ENCODE assay signal across 1 cellular context in the genomic region with DNA sequence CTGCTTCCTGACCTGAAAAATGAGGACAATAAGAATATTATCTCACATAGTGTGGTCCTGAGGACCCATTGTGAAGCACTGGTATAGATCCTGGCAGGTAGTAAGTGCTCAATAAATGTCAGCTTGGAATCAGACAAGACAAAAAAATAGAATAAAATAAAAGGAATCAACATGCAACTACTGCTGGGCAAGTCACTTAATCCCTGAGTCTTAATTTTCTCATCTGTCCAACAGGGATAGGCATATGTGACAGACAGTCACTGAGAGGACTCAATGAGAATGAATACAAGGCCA.
TF ChIP-seq lines count a peak whose summit lies in the region.

No MANE protein-coding gene starts in this region.

TF ChIP-seq in HepG2, 621 proteins besides CTCF, POLR2A, EP300 and RAD21 (continued from another document):
- TF ChIP-seq HMGXB4 (CRISPR knock-in tag; IDR thresholded peaks at IDR 0.05; ENCODE audit: borderline replicate concordance in 1 of 2, low read depth in 1 of 2) (0 out of 4 replicates have a peak, but pooled peaks of 1 of the 2 experiments have one; percentile 12), ZMYM3 (CRISPR knock-in tag; IDR thresholded peaks at IDR 0.05) (0 out of 2 replicates have a peak, but pooled peaks have one; percentile 48), ZNF512B (CRISPR knock-in tag; IDR thresholded peaks at IDR 0.05; ENCODE audit: borderline replicate concordance) (no peak), ASH2L (IDR thresholded peaks at IDR 0.05; ENCODE audit: insufficient read length, low read depth, low read length) (no peak), MED8 (CRISPR knock-in tag; IDR thresholded peaks at IDR 0.05; ENCODE audit: insufficient replicate concordance) (peak; percentile 31), ZKSCAN8 (CRISPR knock-in tag; IDR thresholded peaks at IDR 0.05; ENCODE audit: borderline replicate concordance) (no peak), ZBTB42 (CRISPR knock-in tag; IDR thresholded peaks at IDR 0.05) (0 out of 2 replicates have a peak, but pooled peaks have one; percentile 27), NBN (conservative IDR thresholded peaks at IDR 0.05) (no peak), GATA4 (IDR thresholded peaks at IDR 0.05; ENCODE audit: borderline replicate concordance, low read depth) (no peak), UBTF (CRISPR knock-in tag; IDR thresholded peaks at IDR 0.05) (no peak), NR2F2 (IDR thresholded peaks at IDR 0.05; ENCODE audit: borderline replicate concordance, low read depth) (no peak), SAFB2 (CRISPR knock-in tag; IDR thresholded peaks at IDR 0.05; ENCODE audit: borderline replicate concordance, low read depth) (no peak), ZNF281 (CRISPR knock-in tag; IDR thresholded peaks at IDR 0.05; ENCODE audit: borderline replicate concordance) (no peak), CBX1 (IDR thresholded peaks at IDR 0.05; ENCODE audit: low read depth) (no peak), SMAD9 (CRISPR knock-in tag; IDR thresholded peaks at IDR 0.05) (no peak), EZH2 (conservative IDR thresholded peaks at IDR 0.05; ENCODE audit: low read depth, low read length) (no peak), MXD1 (CRISPR knock-in tag; IDR thresholded peaks at IDR 0.05) (no peak), ZNF205 (CRISPR knock-in tag; IDR thresholded peaks at IDR 0.05) (peak; percentile 81; the same call in 1 of the 2 replicates), KLF15 (CRISPR knock-in tag; IDR thresholded peaks at IDR 0.05; ENCODE audit: borderline replicate concordance) (no peak), ZSCAN9 (CRISPR knock-in tag; IDR thresholded peaks at IDR 0.05; ENCODE audit: borderline replicate concordance) (0 out of 2 replicates have a peak, but pooled peaks have one; percentile 12), ZSCAN22 (CRISPR knock-in tag; IDR thresholded peaks at IDR 0.05) (0 out of 2 replicates have a peak, but pooled peaks have one; percentile 25), ERF (CRISPR knock-in tag; IDR thresholded peaks at IDR 0.05) (peak; percentile 17; the same call in 1 of the 2 replicates), ELF3 (CRISPR knock-in tag; IDR thresholded peaks at IDR 0.05) (0 out of 2 replicates have a peak, but pooled peaks have one; percentile 8), JUNB (CRISPR knock-in tag; IDR thresholded peaks at IDR 0.05; ENCODE audit: borderline replicate concordance) (no peak), ZNF232 (CRISPR knock-in tag; IDR thresholded peaks at IDR 0.05; ENCODE audit: borderline replicate concordance) (no peak), TCF12 (IDR thresholded peaks at IDR 0.05) (no peak), TCF12 (CRISPR knock-in tag; IDR thresholded peaks at IDR 0.05) (no peak), LCORL (IDR thresholded peaks at IDR 0.05) (no peak), LCORL (CRISPR knock-in tag; IDR thresholded peaks at IDR 0.05) (no peak), ZNF720 (CRISPR knock-in tag; IDR thresholded peaks at IDR 0.05) (no peak)
- TF ChIP-seq, protein P1, sequence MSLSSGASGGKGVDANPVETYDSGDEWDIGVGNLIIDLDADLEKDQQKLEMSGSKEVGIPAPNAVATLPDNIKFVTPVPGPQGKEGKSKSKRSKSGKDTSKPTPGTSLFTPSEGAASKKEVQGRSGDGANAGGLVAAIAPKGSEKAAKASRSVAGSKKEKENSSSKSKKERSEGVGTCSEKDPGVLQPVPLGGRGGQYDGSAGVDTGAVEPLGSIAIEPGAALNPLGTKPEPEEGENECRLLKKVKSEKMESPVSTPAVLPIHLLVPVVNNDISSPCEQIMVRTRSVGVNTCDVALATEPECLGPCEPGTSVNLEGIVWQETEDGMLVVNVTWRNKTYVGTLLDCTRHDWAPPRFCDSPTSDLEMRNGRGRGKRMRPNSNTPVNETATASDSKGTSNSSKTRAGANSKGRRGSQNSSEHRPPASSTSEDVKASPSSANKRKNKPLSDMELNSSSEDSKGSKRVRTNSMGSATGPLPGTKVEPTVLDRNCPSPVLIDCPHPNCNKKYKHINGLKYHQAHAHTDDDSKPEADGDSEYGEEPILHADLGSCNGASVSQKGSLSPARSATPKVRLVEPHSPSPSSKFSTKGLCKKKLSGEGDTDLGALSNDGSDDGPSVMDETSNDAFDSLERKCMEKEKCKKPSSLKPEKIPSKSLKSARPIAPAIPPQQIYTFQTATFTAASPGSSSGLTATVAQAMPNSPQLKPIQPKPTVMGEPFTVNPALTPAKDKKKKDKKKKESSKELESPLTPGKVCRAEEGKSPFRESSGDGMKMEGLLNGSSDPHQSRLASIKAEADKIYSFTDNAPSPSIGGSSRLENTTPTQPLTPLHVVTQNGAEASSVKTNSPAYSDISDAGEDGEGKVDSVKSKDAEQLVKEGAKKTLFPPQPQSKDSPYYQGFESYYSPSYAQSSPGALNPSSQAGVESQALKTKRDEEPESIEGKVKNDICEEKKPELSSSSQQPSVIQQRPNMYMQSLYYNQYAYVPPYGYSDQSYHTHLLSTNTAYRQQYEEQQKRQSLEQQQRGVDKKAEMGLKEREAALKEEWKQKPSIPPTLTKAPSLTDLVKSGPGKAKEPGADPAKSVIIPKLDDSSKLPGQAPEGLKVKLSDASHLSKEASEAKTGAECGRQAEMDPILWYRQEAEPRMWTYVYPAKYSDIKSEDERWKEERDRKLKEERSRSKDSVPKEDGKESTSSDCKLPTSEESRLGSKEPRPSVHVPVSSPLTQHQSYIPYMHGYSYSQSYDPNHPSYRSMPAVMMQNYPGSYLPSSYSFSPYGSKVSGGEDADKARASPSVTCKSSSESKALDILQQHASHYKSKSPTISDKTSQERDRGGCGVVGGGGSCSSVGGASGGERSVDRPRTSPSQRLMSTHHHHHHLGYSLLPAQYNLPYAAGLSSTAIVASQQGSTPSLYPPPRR (CRISPR knock-in tag; IDR thresholded peaks at IDR 0.05; ENCODE audit: borderline replicate concordance): 0 out of 2 replicates have a peak, but pooled peaks have one; percentile 4
- TF ChIP-seq, protein P2, sequence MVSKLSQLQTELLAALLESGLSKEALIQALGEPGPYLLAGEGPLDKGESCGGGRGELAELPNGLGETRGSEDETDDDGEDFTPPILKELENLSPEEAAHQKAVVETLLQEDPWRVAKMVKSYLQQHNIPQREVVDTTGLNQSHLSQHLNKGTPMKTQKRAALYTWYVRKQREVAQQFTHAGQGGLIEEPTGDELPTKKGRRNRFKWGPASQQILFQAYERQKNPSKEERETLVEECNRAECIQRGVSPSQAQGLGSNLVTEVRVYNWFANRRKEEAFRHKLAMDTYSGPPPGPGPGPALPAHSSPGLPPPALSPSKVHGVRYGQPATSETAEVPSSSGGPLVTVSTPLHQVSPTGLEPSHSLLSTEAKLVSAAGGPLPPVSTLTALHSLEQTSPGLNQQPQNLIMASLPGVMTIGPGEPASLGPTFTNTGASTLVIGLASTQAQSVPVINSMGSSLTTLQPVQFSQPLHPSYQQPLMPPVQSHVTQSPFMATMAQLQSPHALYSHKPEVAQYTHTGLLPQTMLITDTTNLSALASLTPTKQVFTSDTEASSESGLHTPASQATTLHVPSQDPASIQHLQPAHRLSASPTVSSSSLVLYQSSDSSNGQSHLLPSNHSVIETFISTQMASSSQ (IDR thresholded peaks at IDR 0.05; ENCODE audit: low read depth): no peak
- TF ChIP-seq, protein P2 (CRISPR knock-in tag; IDR thresholded peaks at IDR 0.05; ENCODE audit: borderline replicate concordance): no peak
- TF ChIP-seq, protein P3, sequence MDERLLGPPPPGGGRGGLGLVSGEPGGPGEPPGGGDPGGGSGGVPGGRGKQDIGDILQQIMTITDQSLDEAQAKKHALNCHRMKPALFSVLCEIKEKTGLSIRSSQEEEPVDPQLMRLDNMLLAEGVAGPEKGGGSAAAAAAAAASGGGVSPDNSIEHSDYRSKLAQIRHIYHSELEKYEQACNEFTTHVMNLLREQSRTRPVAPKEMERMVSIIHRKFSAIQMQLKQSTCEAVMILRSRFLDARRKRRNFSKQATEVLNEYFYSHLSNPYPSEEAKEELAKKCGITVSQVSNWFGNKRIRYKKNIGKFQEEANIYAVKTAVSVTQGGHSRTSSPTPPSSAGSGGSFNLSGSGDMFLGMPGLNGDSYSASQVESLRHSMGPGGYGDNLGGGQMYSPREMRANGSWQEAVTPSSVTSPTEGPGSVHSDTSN (CRISPR knock-in tag; IDR thresholded peaks at IDR 0.05): no peak
